8 cellular contexts compared by ENCODE assay signal in genomic region chr1:178542554-178543290, GRCh38. TPM values are rescaled to one million over a fixed set of nuclear protein-coding genes. Genes with fewer than 3 reads are reported as not detected.
DNase-seq lines count a peak whose midpoint lies in the region; ATAC-seq and TF ChIP-seq lines count a peak whose summit lies in the region.

No MANE protein-coding gene starts in this region.

- H3K27me3 Mint-ChIP-seq in chondrocyte (ENCODE audit: low read depth): no peaks in the 10 kb centered on the region

- peak overlapping the region; percentile 91 for H3K27ac Mint-ChIP-seq in chondrocyte (ENCODE audit: unreplicated experiment)

- H3K9me3 Mint-ChIP-seq in chondrocyte (ENCODE audit: low read depth): no peaks in the 10 kb centered on the region

- TF ChIP-seq CTCF in chondrocyte (IDR thresholded peaks at IDR 0.05): peak; percentile 92

- peaks cover 1% of the 10 kb centered on the region for H3K36me3 Mint-ChIP-seq in chondrocyte (ENCODE audit: low read depth)

- in situ Hi-C loops in ACHN (cut with HindIII; ENCODE audit: low pct_ligation_motif_present, low pct_unique_long_range_greater_than_20kb, low sequenced_read_pairs): loop anchor here (25.0 kb wide), 1 partner anchor 470 kb away; no protein-coding TSS in a partner anchor

- peak overlapping the region; percentile 91 for H3K4me3 Mint-ChIP-seq in chondrocyte (ENCODE audit: unreplicated experiment)

- DNase-seq in ACHN: peak; percentile 83
- DNase-seq in NCI-H2196 treated with DMSO at 0.1 percent for 48 hours (lab: John Stamatoyannopoulos, UW; ENCODE audit: unreplicated experiment): peak; percentile 53
- peak; percentile 98 for DNase-seq in activated CD4-positive, CD25-positive, alpha-beta regulatory T cell treated with anti-CD3 and anti-CD28 coated beads, Interleukin-2, amount 50 U/mL, for 72 hours
- DNase-seq in chondrocyte (ENCODE audit: low spot score): no peak
- DNase-seq in kidney glomerular epithelial cell (lab: John Stamatoyannopoulos, UW): peak; percentile 59
- DNase-seq in stimulated activated CD4-positive, alpha-beta T cell treated with anti-CD3 and anti-CD28 coated beads, Interleukin-1b, Interleukin-23, amount 100 ng/mL, for 1 hour (ENCODE audit: low read depth in 2 of 2): peak; percentile 61 to 86

- H3K4me1 Mint-ChIP-seq in chondrocyte (ENCODE audit: low read depth): peaks cover 40% of the 10 kb centered on the region

- ATAC-seq in GM18520 (IDR thresholded peaks at IDR 0.05; ENCODE audit: unreplicated experiment) (peak; percentile 49), HG03066 (IDR thresholded peaks at IDR 0.05; ENCODE audit: low read depth, unreplicated experiment) (peak; percentile 68)

RNA-seq across cellular contexts. Expression of gene TEX35, which starts 29.8 kb away (rescaled TPM):
- total RNA-seq in chondrocyte: not detected in 3 replicates

RNA-seq across cellular contexts. Expression of gene CLEC20A, which starts 46.0 kb away (rescaled TPM):
- total RNA-seq in chondrocyte: not detected in 3 replicates
